Comparison of ENCODE assay signal across 13 cellular contexts in the genomic region with DNA sequence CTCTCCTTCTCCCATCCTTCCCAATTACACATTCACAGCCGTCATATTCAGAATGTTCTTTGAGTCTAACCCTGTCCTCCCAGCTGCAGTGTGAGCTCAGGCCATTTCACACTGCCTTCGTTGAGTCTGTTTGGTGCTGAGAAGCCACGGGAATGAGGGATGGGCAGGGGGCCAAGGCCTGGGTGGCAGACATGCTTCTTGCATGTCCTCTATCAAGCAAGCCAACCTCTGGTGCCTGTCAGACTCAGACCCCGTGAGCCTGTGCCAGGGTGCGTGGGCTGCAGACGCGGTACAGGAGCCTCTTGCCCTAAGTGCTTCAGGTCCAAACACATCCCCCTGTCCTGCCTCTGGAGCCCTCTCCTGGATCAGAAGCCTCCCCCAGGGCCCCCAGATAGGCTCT. TPM values are rescaled to one million over a fixed set of nuclear protein-coding genes. Genes with fewer than 3 reads are reported as not detected.
DNase-seq lines count a peak whose midpoint lies in the region; ATAC-seq and TF ChIP-seq lines count a peak whose summit lies in the region.
"Had no signal": no experiment of that assay in that cellular context is flagged by ENCODE, and none has a peak within 500 bp of the region (broad histone marks: within the 10 kb centered on the region; RNA-seq: fewer than 3 reads in every experiment).

No MANE protein-coding gene starts in this region.

- DNase-seq in AG08395 (ENCODE audit: low spot score): peak; percentile 72
- DNase-seq in RWPE2 (ENCODE audit: low spot score): peak; percentile 62
- peak; percentile 76 for DNase-seq in foreskin fibroblast
- peak; percentile 91 for DNase-seq in osteoblast (ENCODE audit: insufficient read length, low spot score, missing footprints)
- DNase-seq in NOMO-1 (lab: John Stamatoyannopoulos, UW; ENCODE audit: unreplicated experiment in 2 of 2): no peak
- no peak for DNase-seq in T1000 (lab: John Stamatoyannopoulos, UW)
- DNase-seq: activated CD4-positive, alpha-beta T cell treated with anti-CD3 and anti-CD28 coated beads for 4 hours; DND-41; NCI-H2029 treated with DMSO at 0.1 percent for 48 hours; NK-92 treated with Interleukin-12 subunit alpha and Interleukin-12 subunit beta, amount 100 ng/mL, for 24 hours; stimulated activated CD4-positive, alpha-beta T cell treated with anti-CD3 and anti-CD28 coated beads, Interleukin-12 subunit alpha, Interleukin-12 subunit beta, amount 100 ng/mL, for 4 hours had no signal

- H3K4me1 ChIP-seq in RWPE2 (ENCODE audit: insufficient read depth, poor library complexity, severe bottlenecking): peaks cover 6% of the 10 kb centered on the region
- peaks cover 5% of the 10 kb centered on the region for H3K4me1 ChIP-seq in osteoblast (ENCODE audit: insufficient read depth, low read length)

- TF ChIP-seq CTCF in RWPE2 (IDR thresholded peaks at IDR 0.05; ENCODE audit: poor library complexity, severe bottlenecking) (no peak), foreskin fibroblast (IDR thresholded peaks at IDR 0.05; ENCODE audit: low read depth, low read length) (no peak), osteoblast (IDR thresholded peaks at IDR 0.05; ENCODE audit: extremely low read depth, low read depth, low read length) (no peak)

- H3K4me3 ChIP-seq in RWPE2 (ENCODE audit: severe bottlenecking) (no peak overlapping the region), foreskin fibroblast (ENCODE audit: low read depth in 1 of 2, low read length in 2 of 2) (no peak overlapping the region), osteoblast (ENCODE audit: insufficient read depth, low read length) (no peak overlapping the region)

- no peaks in the 10 kb centered on the region for H4K20me1 ChIP-seq in osteoblast (ENCODE audit: insufficient read depth, low read length)

- peak overlapping the region; percentile 52 for H2AFZ ChIP-seq in osteoblast (ENCODE audit: low read length)

- no peaks in the 10 kb centered on the region for H3K9me3 ChIP-seq in RWPE2 (ENCODE audit: severe bottlenecking)
- no peaks in the 10 kb centered on the region for H3K9me3 ChIP-seq in osteoblast (ENCODE audit: low read depth, low read length)

- H3K4me2 ChIP-seq in osteoblast (ENCODE audit: insufficient read depth, low read length): no peak overlapping the region

- no peaks in the 10 kb centered on the region for H3K79me2 ChIP-seq in osteoblast (ENCODE audit: insufficient read depth, low read length)

- H3K27me3 ChIP-seq in RWPE2 (ENCODE audit: insufficient read depth, poor library complexity, severe bottlenecking) (no peaks in the 10 kb centered on the region), osteoblast (ENCODE audit: insufficient read depth, low read length) (no peaks in the 10 kb centered on the region)

- H3K27ac ChIP-seq in RWPE2 (ENCODE audit: poor library complexity, severe bottlenecking) (no peak overlapping the region), osteoblast (ENCODE audit: low read depth, low read length) (no peak overlapping the region)

- H3K36me3 ChIP-seq in RWPE2 (ENCODE audit: low read depth) (no peaks in the 10 kb centered on the region), osteoblast (ENCODE audit: insufficient read depth, low read length) (no peaks in the 10 kb centered on the region)

- ATAC-seq in RWPE2 (ENCODE audit: low read depth) (no peak), HG02610 (IDR thresholded peaks at IDR 0.05; ENCODE audit: unreplicated experiment) (no peak), GM21825 (IDR thresholded peaks at IDR 0.05; ENCODE audit: unreplicated experiment) (no peak)

RNA-seq across cellular contexts. Expression of a gene that starts 46.6 kb away (rescaled TPM):
- 17.4 and 20.3 TPM in 2 replicates for total RNA-seq in osteoblast

Comparison
In these comparisons a context has a peak if more than half of its experiments do, and no peak if none do; other contexts are left out.
1. DNase-seq: peak in AG08395 (single experiment), RWPE2 (single experiment), foreskin fibroblast (2 of 2) and osteoblast (single experiment); none in NOMO-1 (0 of 2) and T1000 (single experiment).